1 cellular context compared by ENCODE assay signal in genomic region chr3:25385807-25386512, GRCh38.
TF ChIP-seq lines count a peak whose summit lies in the region.

No MANE protein-coding gene starts in this region.

TF ChIP-seq in GM23338, 12 proteins besides CTCF, POLR2A, EP300 and RAD21:
- TF ChIP-seq ZNF114 (CRISPR knock-in tag; IDR thresholded peaks at IDR 0.05), result no peak
- TF ChIP-seq POLR2AphosphoS5 (IDR thresholded peaks at IDR 0.05; ENCODE audit: low read depth), result no peak
- no peak for TF ChIP-seq EZH2phosphoT487 (IDR thresholded peaks at IDR 0.05; ENCODE audit: unreplicated experiment)
- no peak for TF ChIP-seq CREB1 (CRISPR knock-in tag; IDR thresholded peaks at IDR 0.05; ENCODE audit: low read depth)
- TF ChIP-seq ETS1 (IDR thresholded peaks at IDR 0.05), result no peak
- no peak for TF ChIP-seq ZNF462 (CRISPR knock-in tag; IDR thresholded peaks at IDR 0.05)
- TF ChIP-seq JUNB (IDR thresholded peaks at IDR 0.05; ENCODE audit: unreplicated experiment), result no peak
- TF ChIP-seq REST (IDR thresholded peaks at IDR 0.05; ENCODE audit: unreplicated experiment), result no peak
- no peak for TF ChIP-seq STAT1 (IDR thresholded peaks at IDR 0.05; ENCODE audit: unreplicated experiment)
- TF ChIP-seq NANOG (IDR thresholded peaks at IDR 0.05; ENCODE audit: borderline replicate concordance), result no peak
- no peak for TF ChIP-seq ZNF331 (CRISPR knock-in tag; IDR thresholded peaks at IDR 0.05; ENCODE audit: low read depth)
- no peak for TF ChIP-seq EZH2 (IDR thresholded peaks at IDR 0.05; ENCODE audit: low read depth, unreplicated experiment)
